ENCODE assay signal across 1 cellular context in genomic region chr22:39560127-39560526, GRCh38.
A peak's percentile ranks its signal among the peaks of the same experiment; 100 is the strongest.
TF ChIP-seq lines count a peak whose summit lies in the region.

No MANE protein-coding gene starts in this region.

TF ChIP-seq in K562, 482 proteins besides CTCF, POLR2A, EP300 and RAD21:
- TF ChIP-seq ESRRA (IDR thresholded peaks at IDR 0.05; ENCODE audit: borderline replicate concordance, low read depth) (0 out of 2 replicates have a peak, but pooled peaks have one; percentile 3), BCOR (IDR thresholded peaks at IDR 0.05) (no peak), ZBTB7A (IDR thresholded peaks at IDR 0.05; ENCODE audit: borderline replicate concordance, control insufficient read depth, low read depth, low read length) (0 out of 2 replicates have a peak, but pooled peaks have one; percentile 14)
- TF ChIP-seq, protein P1, sequence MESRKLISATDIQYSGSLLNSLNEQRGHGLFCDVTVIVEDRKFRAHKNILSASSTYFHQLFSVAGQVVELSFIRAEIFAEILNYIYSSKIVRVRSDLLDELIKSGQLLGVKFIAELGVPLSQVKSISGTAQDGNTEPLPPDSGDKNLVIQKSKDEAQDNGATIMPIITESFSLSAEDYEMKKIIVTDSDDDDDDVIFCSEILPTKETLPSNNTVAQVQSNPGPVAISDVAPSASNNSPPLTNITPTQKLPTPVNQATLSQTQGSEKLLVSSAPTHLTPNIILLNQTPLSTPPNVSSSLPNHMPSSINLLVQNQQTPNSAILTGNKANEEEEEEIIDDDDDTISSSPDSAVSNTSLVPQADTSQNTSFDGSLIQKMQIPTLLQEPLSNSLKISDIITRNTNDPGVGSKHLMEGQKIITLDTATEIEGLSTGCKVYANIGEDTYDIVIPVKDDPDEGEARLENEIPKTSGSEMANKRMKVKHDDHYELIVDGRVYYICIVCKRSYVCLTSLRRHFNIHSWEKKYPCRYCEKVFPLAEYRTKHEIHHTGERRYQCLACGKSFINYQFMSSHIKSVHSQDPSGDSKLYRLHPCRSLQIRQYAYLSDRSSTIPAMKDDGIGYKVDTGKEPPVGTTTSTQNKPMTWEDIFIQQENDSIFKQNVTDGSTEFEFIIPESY (CRISPR knock-in tag; IDR thresholded peaks at IDR 0.05), result peak; percentile 84
